ENCODE assay signal across 8 cellular contexts in genomic region chrX:140057001-140057411, GRCh38.
A peak's percentile ranks its signal among the peaks of the same experiment; 100 is the strongest.
DNase-seq lines count a peak whose midpoint lies in the region; ATAC-seq and TF ChIP-seq lines count a peak whose summit lies in the region.

No MANE protein-coding gene starts in this region.

- H3K4me3 Mint-ChIP-seq in mesothelial cell of epicardium, result no peak overlapping the region

- ATAC-seq in GM18873 (IDR thresholded peaks at IDR 0.05; ENCODE audit: low FRiP score, unreplicated experiment) (peak; percentile 93), HG03108 (IDR thresholded peaks at IDR 0.05; ENCODE audit: unreplicated experiment) (peak; percentile 81)

- no peaks in the 10 kb centered on the region for H3K9me3 Mint-ChIP-seq in mesothelial cell of epicardium

- DNase-seq in BJ (ENCODE audit: low read depth), result no peak
- DNase-seq in NCI-H2227 treated with DMSO at 0.1 percent for 48 hours (lab: John Stamatoyannopoulos, UW), result peak; percentile 22
- peak; percentile 55 to 67 for DNase-seq in activated CD4-positive, alpha-beta T cell treated with anti-CD3 and anti-CD28 coated beads, Interleukin-2, amount 50 U/mL, for 48 hours
- DNase-seq in effector CD8-positive, alpha-beta T cell (lab: John Stamatoyannopoulos, UW), result peak; percentile 7
- peak; percentile 72 to 85 for DNase-seq in mesothelial cell of epicardium (ENCODE audit: low spot score in 2 of 2, unreplicated experiment in 2 of 2)
- peak; percentile 7 to 10 for DNase-seq in stimulated activated CD8-positive, alpha-beta memory T cell treated with anti-CD3 and anti-CD28 coated beads, Interleukin-4, amount 100 ng/mL, for 1 hour (ENCODE audit: low read depth in 2 of 2, low spot score in 1 of 2)

- H3K36me3 ChIP-seq in BJ (ENCODE audit: control insufficient read depth, insufficient read depth, low read length), result no peaks in the 10 kb centered on the region

- no peaks in the 10 kb centered on the region for H3K4me1 Mint-ChIP-seq in mesothelial cell of epicardium

- no peaks in the 10 kb centered on the region for H3K27me3 ChIP-seq in BJ (ENCODE audit: control insufficient read depth, insufficient read depth, low read length)

- POLR2A ChIA-PET in BJ (lab: Charles Lee), result no interaction called here

- H3K27me3 Mint-ChIP-seq in mesothelial cell of epicardium (ENCODE audit: low read depth), result peaks cover 29% of the 10 kb centered on the region

- H3K36me3 Mint-ChIP-seq in mesothelial cell of epicardium, result no peaks in the 10 kb centered on the region

- H3K4me3 ChIP-seq in BJ (ENCODE audit: low read depth, low read length), result no peak overlapping the region

- H3K27ac Mint-ChIP-seq in mesothelial cell of epicardium, result no peak overlapping the region

- CTCF ChIA-PET in BJ (lab: Yijun Ruan, JAX), result interaction anchor here (0.7 to 1.3 kb wide), 5 partner anchors 9 to 607 kb away, joined by 3 to 6 read pairs (median 5); no protein-coding TSS in a partner anchor

- TF ChIP-seq CTCF in BJ (IDR thresholded peaks at IDR 0.05; ENCODE audit: insufficient read depth, low read depth, low read length) (peak; percentile 81), mesothelial cell of epicardium (IDR thresholded peaks at IDR 0.05; ENCODE audit: unreplicated experiment) (peak; percentile 86)
